20 cellular contexts compared by ENCODE assay signal in genomic region chr7:94188350-94188749, GRCh38.
"Had no signal": no experiment of that assay in that cellular context is flagged by ENCODE, and none has a peak within 500 bp of the region (broad histone marks: within the 10 kb centered on the region; RNA-seq: fewer than 3 reads in every experiment).

No MANE protein-coding gene starts in this region.

- H3K4me3 Mint-ChIP-seq: central memory CD8-positive, alpha-beta T cell; effector memory CD8-positive, alpha-beta T cell; natural killer cell treated with Interleukin-12 subunit alpha and Interleukin-12 subunit beta and Interleukin-15 and Interleukin-18, amount 100 ng/mL, for 72 hours; stimulated activated naive CD8-positive, alpha-beta T cell treated with anti-CD3 and anti-CD28 coated beads, Interleukin-15, Interleukin-2, amounts not matched to agents 100 ng/mL and 50 ng/mL, for 24 hours had no signal

- H3K27me3 ChIP-seq: ascending aorta, colonic mucosa, foreskin keratinocyte, pancreas, right atrium auricular region, tibial nerve had no signal

- H3K36me3 ChIP-seq: ascending aorta, colonic mucosa, lower lobe of right lung, pancreas, right atrium auricular region, tibial nerve, WERI-Rb-1 had no signal

- H3K27me3 Mint-ChIP-seq: central memory CD8-positive, alpha-beta T cell; effector memory CD8-positive, alpha-beta T cell had no signal

- H3K9me3 Mint-ChIP-seq: stimulated activated naive CD8-positive, alpha-beta T cell treated with anti-CD3 and anti-CD28 coated beads, Interleukin-15, Interleukin-2, amounts not matched to agents 100 ng/mL and 50 ng/mL, for 24 hours had no signal

- H3K9me3 ChIP-seq: ascending aorta, colonic mucosa, lower lobe of right lung, pancreas, psoas muscle, right atrium auricular region, tibial nerve had no signal

- H3K4me1 Mint-ChIP-seq: central memory CD8-positive, alpha-beta T cell had no signal

- H3K27ac Mint-ChIP-seq: activated naive CD4-positive, alpha-beta T cell treated with anti-CD3 and anti-CD28 coated beads, Interleukin-2, amount 50 U/mL, for 72 hours; effector memory CD8-positive, alpha-beta T cell; natural killer cell treated with Interleukin-12 subunit alpha and Interleukin-12 subunit beta and Interleukin-15 and Interleukin-18, amount 100 ng/mL, for 72 hours; stimulated activated naive CD8-positive, alpha-beta T cell treated with anti-CD3 and anti-CD28 coated beads, Interleukin-15, Interleukin-2, amounts not matched to agents 100 ng/mL and 50 ng/mL, for 24 hours had no signal

- DNase-seq: activated CD4-positive, alpha-beta T cell treated with anti-CD3 and anti-CD28 coated beads, Interleukin-2, amount 50 U/mL, for 1 hour; activated CD4-positive, CD25-positive, alpha-beta regulatory T cell treated with anti-CD3 and anti-CD28 coated beads, Interleukin-2, amount 50 U/mL, for 72 hours; activated gamma-delta T cell treated with Interleukin-2 at 50 U/mL for 16 hours; activated T-cell treated with anti-CD3 and anti-CD28 coated beads, Interleukin-2, amount 50 U/mL, for 1 hour; colonic mucosa; dorsolateral prefrontal cortex; effector memory CD8-positive, alpha-beta T cell; foreskin keratinocyte; lower lobe of right lung; pancreas; psoas muscle; stimulated activated CD4-positive, alpha-beta T cell treated with anti-CD3 and anti-CD28 coated beads, Interleukin-1b, Interleukin-23, amount 100 ng/mL, for 48 hours; WERI-Rb-1 had no signal

- H3K27ac ChIP-seq: ascending aorta, colonic mucosa, dorsolateral prefrontal cortex, foreskin keratinocyte, lower lobe of right lung, pancreas, psoas muscle, right atrium auricular region, tibial nerve, WERI-Rb-1 had no signal

- H3K36me3 Mint-ChIP-seq: activated naive CD4-positive, alpha-beta T cell treated with anti-CD3 and anti-CD28 coated beads, Interleukin-2, amount 50 U/mL, for 72 hours; natural killer cell treated with Interleukin-12 subunit alpha and Interleukin-12 subunit beta and Interleukin-15 and Interleukin-18, amount 100 ng/mL, for 72 hours had no signal

- H3K4me3 ChIP-seq: ascending aorta, colonic mucosa, dorsolateral prefrontal cortex, lower lobe of right lung, pancreas, psoas muscle, right atrium auricular region, tibial nerve had no signal

- H3K4me1 ChIP-seq: colonic mucosa, lower lobe of right lung, pancreas, psoas muscle had no signal
